8 cellular contexts compared by ENCODE assay signal in genomic region chr9:93097496-93098205, GRCh38. TPM values are rescaled to one million over a fixed set of nuclear protein-coding genes. Genes with fewer than 3 reads are reported as not detected.
DNase-seq lines count a peak whose midpoint lies in the region; ATAC-seq, FAIRE-seq and TF ChIP-seq lines count a peak whose summit lies in the region.

No MANE protein-coding gene starts in this region.

- H3K27me3 Mint-ChIP-seq in activated naive CD4-positive, alpha-beta T cell treated with anti-CD3 and anti-CD28 coated beads for 36 hours (ENCODE audit: low read depth): no peaks in the 10 kb centered on the region

- H3K36me3 ChIP-seq in mucosa of descending colon (ENCODE audit: low read depth) (no peaks in the 10 kb centered on the region), upper lobe of left lung (no peaks in the 10 kb centered on the region)

- H3K9me3 ChIP-seq in mucosa of descending colon (no peaks in the 10 kb centered on the region), upper lobe of left lung (no peaks in the 10 kb centered on the region)

- peaks cover 67% of the 10 kb centered on the region for H3K4me1 Mint-ChIP-seq in activated naive CD4-positive, alpha-beta T cell treated with anti-CD3 and anti-CD28 coated beads for 36 hours (ENCODE audit: low read depth)

- H3K27ac ChIP-seq in caudate nucleus (ENCODE audit: low read depth, low read length): peak overlapping the region; percentile 93
- H3K27ac ChIP-seq in upper lobe of left lung: peak overlapping the region; percentile 88 to 96 (median 94)

- H3K4me1 ChIP-seq in mucosa of descending colon (ENCODE audit: low read depth) (peaks cover 50% of the 10 kb centered on the region), upper lobe of left lung (peaks cover 56 to 63% (median 59%) of the 10 kb centered on the region in 4 donors)

- no peak for TF ChIP-seq CTCF in mucosa of descending colon (IDR thresholded peaks at IDR 0.05)
- no peak for TF ChIP-seq CTCF in upper lobe of left lung (IDR thresholded peaks at IDR 0.05)

- H3K27me3 ChIP-seq in upper lobe of left lung: no peaks in the 10 kb centered on the region

- in situ Hi-C loops in KBM-7 (cut with MboI; ENCODE audit: low pct_unique_long_range_greater_than_20kb, low sequenced_read_pairs): no loop called here

- no peak for DNase-seq in activated naive CD4-positive, alpha-beta T cell treated with anti-CD3 and anti-CD28 coated beads for 36 hours
- DNase-seq in activated naive CD4-positive, alpha-beta T cell treated with Interleukin-2 at 50 U/mL for 16 hours: no peak
- peak in 36 of 61 donors; percentile 11 to 71 (median 39) for DNase-seq in caudate nucleus (lab: John Stamatoyannopoulos, UW)
- DNase-seq in mucosa of descending colon: peak; percentile 44 to 66 (median 53)
- DNase-seq in upper lobe of left lung: peak in 1 of 2 donors; percentile 25
- DNase-seq in RCC 7860 (ENCODE audit: low spot score): no peak
- no peak for DNase-seq in COR-L47 (lab: John Stamatoyannopoulos, UW)
- no peak for DNase-seq in KBM-7

- no peak for TF ChIP-seq POLR2A in upper lobe of left lung (IDR thresholded peaks at IDR 0.05)

- ATAC-seq in mucosa of descending colon (no peak), upper lobe of left lung (ENCODE audit: low FRiP score in 2 of 2) (no peak)

- WGBS in upper lobe of left lung, 2 donors: 56 to 80% methylated on average over 5 to 11 of the region's 11 CpGs

- no peak for FAIRE-seq in RCC 7860 (lab: Jason Lieb, UNC)

- peaks cover 4% of the 10 kb centered on the region for H3K36me3 Mint-ChIP-seq in activated naive CD4-positive, alpha-beta T cell treated with anti-CD3 and anti-CD28 coated beads for 36 hours (ENCODE audit: low read depth)

- peak overlapping the region; percentile 85 for H3K4me3 Mint-ChIP-seq in activated naive CD4-positive, alpha-beta T cell treated with anti-CD3 and anti-CD28 coated beads for 36 hours

- H3K4me3 ChIP-seq in mucosa of descending colon (no peak overlapping the region), upper lobe of left lung (peak overlapping the region in 3 of 4 donors; percentile 67 to 88 (median 85))

- H3K27ac Mint-ChIP-seq in activated naive CD4-positive, alpha-beta T cell treated with anti-CD3 and anti-CD28 coated beads for 36 hours: peak overlapping the region; percentile 79

- peaks cover 10% of the 10 kb centered on the region for H3K9me3 Mint-ChIP-seq in activated naive CD4-positive, alpha-beta T cell treated with anti-CD3 and anti-CD28 coated beads for 36 hours

- intact Hi-C loops in activated naive CD4-positive, alpha-beta T cell treated with anti-CD3 and anti-CD28 coated beads for 36 hours (cut with micrococcal nuclease): loop anchor here (1.0 to 5.0 kb wide), 5 partner anchors 11 to 470 kb away; partner anchors contain the start of gene ZNF484
- intact Hi-C loops in mucosa of descending colon (cut with DNase I, micrococcal nuclease): no loop called here

- CTCF ChIA-PET in activated naive CD4-positive, alpha-beta T cell treated with anti-CD3 and anti-CD28 coated beads for 36 hours (lab: Charles Lee): interaction anchor here (1.0 to 3.0 kb wide), 2 partner anchors 11 to 95 kb away, joined by 3 to 20 read pairs; no protein-coding TSS in a partner anchor

- no peak for TF ChIP-seq EP300 in upper lobe of left lung (IDR thresholded peaks at IDR 0.05)

RNA-seq across cellular contexts. Expression of gene CARD19, which starts 1.6 kb away (rescaled TPM):
- 10 to 100 TPM; 51.4 to 52.0 TPM for total RNA-seq in activated naive CD4-positive, alpha-beta T cell treated with anti-CD3 and anti-CD28 coated beads for 36 hours
- total RNA-seq in mucosa of descending colon (10 to 100 TPM; 39.1 to 47.8 (median 44.2) TPM), upper lobe of left lung (10 to 100 TPM; 34.7 to 92.3 (median 41.7) TPM)

RNA-seq across cellular contexts. Expression of gene NINJ1, which starts 36.4 kb away (rescaled TPM):
- 10 to 100 TPM; 93.9 to 96.9 TPM for total RNA-seq in activated naive CD4-positive, alpha-beta T cell treated with anti-CD3 and anti-CD28 coated beads for 36 hours
- 10 to 100 TPM; 19.5 to 68.9 (median 23.2) TPM for total RNA-seq in mucosa of descending colon
- 10 to 100 TPM; 35.6 to 83.9 (median 56.8) TPM for total RNA-seq in upper lobe of left lung

RNA-seq across cellular contexts. Expression of gene SUSD3, which starts 39.1 kb away (rescaled TPM):
- 10 to 100 TPM; 62.7 to 68.3 TPM for total RNA-seq in activated naive CD4-positive, alpha-beta T cell treated with anti-CD3 and anti-CD28 coated beads for 36 hours
- total RNA-seq in mucosa of descending colon (1 to 10 TPM; 1.2 to 2.5 (median 1.8) TPM), upper lobe of left lung (10 to 100 TPM in 1 of 6 donors, 1 to 10 TPM in 5; 3.9 to 17.8 (median 5.2) TPM)

Comparison
In these comparisons a context has a peak if more than half of its experiments do, and no peak if none do; other contexts are left out.
1. DNase-seq: peak in caudate nucleus (36 of 61) and mucosa of descending colon (3 of 3); none in activated naive CD4-positive, alpha-beta T cell treated with anti-CD3 and anti-CD28 coated beads for 36 hours (single experiment), activated naive CD4-positive, alpha-beta T cell treated with Interleukin-2 at 50 U/mL for 16 hours (single experiment), RCC 7860 (single experiment), COR-L47 (single experiment) and KBM-7 (single experiment).